In the genomic region with DNA sequence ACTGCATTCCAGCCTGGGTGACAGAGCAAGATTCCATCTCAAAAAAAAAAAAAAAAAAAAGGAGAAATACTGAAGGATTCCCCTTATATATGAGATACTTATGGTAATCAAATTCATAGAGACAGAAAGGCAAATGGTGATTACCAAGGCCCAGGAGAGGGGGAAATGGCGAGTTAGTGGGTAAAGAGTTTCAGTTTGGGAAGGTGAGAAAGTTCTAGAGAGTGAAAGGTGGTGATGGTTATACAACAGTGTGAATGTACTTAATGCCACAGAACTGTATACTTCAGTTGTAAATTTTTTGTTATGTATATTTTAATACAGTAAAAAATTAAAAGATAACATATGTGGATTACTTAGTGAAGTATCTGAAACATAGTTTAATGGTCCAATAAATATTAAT, we compare ENCODE assay signal across 17 cellular contexts.
"Had no signal": no experiment of that assay in that cellular context is flagged by ENCODE, and none has a peak within 500 bp of the region (broad histone marks: within the 10 kb centered on the region; RNA-seq: fewer than 3 reads in every experiment).

No MANE protein-coding gene starts in this region.

- H3K4me1 Mint-ChIP-seq: neural progenitor cell had no signal

- ATAC-seq: psoas muscle, right cardiac atrium had no signal

- H3K9me3 Mint-ChIP-seq: activated T-helper 17 cell treated with anti-CD3 and anti-CD28 coated beads, Interleukin-2, amount 50 U/mL, for 72 hours had no signal

- H3K4me3 ChIP-seq: dorsolateral prefrontal cortex, left ventricle myocardium inferior, neural progenitor cell, psoas muscle, skin epidermis, thyroid gland had no signal

- H3K36me3 ChIP-seq: left ventricle myocardium inferior, neural progenitor cell, thyroid gland had no signal

- DNase-seq: activated CD4-positive, alpha-beta T cell treated with anti-CD3 and anti-CD28 coated beads, Interleukin-2, amount 50 U/mL, for 4 hours; activated naive CD4-positive, alpha-beta T cell; activated naive CD8-positive, alpha-beta T cell treated with anti-CD3 and anti-CD28 coated beads for 36 hours; activated T-cell treated with anti-CD3 and anti-CD28 coated beads for 4 hours; amniotic stem cell; caudate nucleus; dorsolateral prefrontal cortex; kidney glomerular epithelial cell; left ventricle myocardium inferior; psoas muscle; right cardiac atrium; stimulated activated CD4-positive, alpha-beta T cell treated with anti-CD3 and anti-CD28 coated beads, Interleukin-15, amount 100 ng/mL, for 24 hours; stimulated activated CD4-positive, alpha-beta T cell treated with anti-CD3 and anti-CD28 coated beads, Interleukin-2, amount 100 ng/mL, for 48 hours; thyroid gland had no signal

- H3K27me3 Mint-ChIP-seq: activated naive CD8-positive, alpha-beta T cell treated with anti-CD3 and anti-CD28 coated beads for 36 hours; activated T-helper 17 cell treated with anti-CD3 and anti-CD28 coated beads, Interleukin-2, amount 50 U/mL, for 72 hours had no signal

- H3K27me3 ChIP-seq: dorsolateral prefrontal cortex, neural progenitor cell, thyroid gland had no signal

- H3K9ac ChIP-seq: neural progenitor cell had no signal

- H3K4me1 ChIP-seq: left ventricle myocardium inferior, neural progenitor cell, psoas muscle, thyroid gland had no signal

- H3K4me3 Mint-ChIP-seq: activated naive CD8-positive, alpha-beta T cell treated with anti-CD3 and anti-CD28 coated beads for 36 hours; activated T-helper 17 cell treated with anti-CD3 and anti-CD28 coated beads, Interleukin-2, amount 50 U/mL, for 72 hours; neural progenitor cell had no signal

- H3K27ac ChIP-seq: left ventricle myocardium inferior, neural progenitor cell, psoas muscle, thyroid gland had no signal

- H3K27ac Mint-ChIP-seq: activated naive CD8-positive, alpha-beta T cell treated with anti-CD3 and anti-CD28 coated beads for 36 hours; activated T-helper 17 cell treated with anti-CD3 and anti-CD28 coated beads, Interleukin-2, amount 50 U/mL, for 72 hours; neural progenitor cell had no signal

- H2AFZ ChIP-seq: neural progenitor cell had no signal

- H3K4me2 ChIP-seq: neural progenitor cell had no signal

- H3K9me3 ChIP-seq: left ventricle myocardium inferior, psoas muscle, thyroid gland had no signal
